ENCODE assay signal across 12 cellular contexts in genomic region chr12:7859552-7859951, GRCh38. TPM values are rescaled to one million over a fixed set of nuclear protein-coding genes. Genes with fewer than 3 reads are reported as not detected.
DNase-seq lines count a peak whose midpoint lies in the region; ATAC-seq and TF ChIP-seq lines count a peak whose summit lies in the region.
"Had no signal": no experiment of that assay in that cellular context is flagged by ENCODE, and none has a peak within 500 bp of the region (broad histone marks: within the 10 kb centered on the region; RNA-seq: fewer than 3 reads in every experiment).

No MANE protein-coding gene starts in this region.

- H4K8ac ChIP-seq in H9 (replicated peaks; ENCODE audit: insufficient read length, low read depth, low read length): no peak overlapping the region
- no peak overlapping the region for H4K8ac ChIP-seq in mesenchymal stem cell (ENCODE audit: low read length)

- H3K9me3 ChIP-seq in H9 (ENCODE audit: control insufficient read depth, low read depth, low read length): no peaks in the 10 kb centered on the region
- H3K9me3 ChIP-seq in mesenchymal stem cell (ENCODE audit: control insufficient read depth, low read length): no peaks in the 10 kb centered on the region
- no peaks in the 10 kb centered on the region for H3K9me3 ChIP-seq in hepatocyte (ENCODE audit: low read depth)
- H3K9me3 ChIP-seq in CD8-positive, alpha-beta memory T cell (ENCODE audit: low read length): no peaks in the 10 kb centered on the region
- H3K9me3 ChIP-seq: gastrocnemius medialis, right atrium auricular region had no signal

- H2BK20ac ChIP-seq in H9 (ENCODE audit: low read depth, low read length, poor library complexity, severe bottlenecking): no peak overlapping the region

- POLR2A ChIA-PET in CD8-positive, alpha-beta memory T cell (lab: Charles Lee): no interaction called here

- H3K4me1 Mint-ChIP-seq in H9: peaks cover 39 to 40% of the 10 kb centered on the region in 2 experiments
- peaks cover 10% of the 10 kb centered on the region for H3K4me1 Mint-ChIP-seq in activated T-helper 17 cell treated with anti-CD3 and anti-CD28 coated beads, Interleukin-2, amount 50 U/mL, for 72 hours
- H3K4me1 Mint-ChIP-seq in CD8-positive, alpha-beta memory T cell: peaks cover 9 to 10% (median 9%) of the 10 kb centered on the region in 3 donors

- intact Hi-C loops in Right ventricle myocardium inferior (cut with DNase I): no loop called here

- peak; percentile 3 for ATAC-seq in activated T-helper 17 cell treated with anti-CD3 and anti-CD28 coated beads, Interleukin-2, amount 50 U/mL, for 72 hours (replicated peaks)
- no peak for ATAC-seq in Right ventricle myocardium inferior

- H4K20me1 ChIP-seq in H9 (ENCODE audit: control insufficient read depth, insufficient read depth, insufficient read length): no peaks in the 10 kb centered on the region
- H4K20me1 ChIP-seq in hepatocyte (ENCODE audit: insufficient read depth, poor library complexity, severe bottlenecking): no peaks in the 10 kb centered on the region

- H3K36me3 ChIP-seq in mesenchymal stem cell (ENCODE audit: control insufficient read depth in 1 of 2, insufficient read depth in 2 of 2, low read depth in 1 of 2, low read length in 2 of 2): no peaks in the 10 kb centered on the region
- H3K36me3 ChIP-seq in hepatocyte (replicated peaks; ENCODE audit: insufficient read depth, low read depth): no peaks in the 10 kb centered on the region
- H3K36me3 ChIP-seq in CD8-positive, alpha-beta memory T cell (ENCODE audit: insufficient read depth, low read length): no peaks in the 10 kb centered on the region
- H3K36me3 ChIP-seq: gastrocnemius medialis, right atrium auricular region had no signal

- H3K4me2 ChIP-seq in H9 (ENCODE audit: insufficient read depth, insufficient read length, low read length) (no peak overlapping the region), mesenchymal stem cell (ENCODE audit: low read length, poor library complexity, severe bottlenecking) (no peak overlapping the region), hepatocyte (no peak overlapping the region)

- H2BK15ac ChIP-seq in H9 (ENCODE audit: low read depth, low read length) (no peak overlapping the region), mesenchymal stem cell (ENCODE audit: low read depth, poor library complexity, severe bottlenecking) (no peak overlapping the region)

- no peak overlapping the region for H2BK12ac ChIP-seq in H9 (ENCODE audit: insufficient read length, low read depth, low read length)
- H2BK12ac ChIP-seq in mesenchymal stem cell (ENCODE audit: low read length in 2 of 2): no peak overlapping the region

- H3K4me3 ChIP-seq in mesenchymal stem cell (ENCODE audit: insufficient read depth in 1 of 2, low read depth in 1 of 2, low read length in 2 of 2) (peak overlapping the region in 1 of 2 experiments; percentile 38), hepatocyte (no peak overlapping the region)
- H3K4me3 ChIP-seq in CD8-positive, alpha-beta memory T cell (ENCODE audit: low read length): no peak overlapping the region
- H3K4me3 ChIP-seq: gastrocnemius medialis, K562, right atrium auricular region had no signal

- H3K18ac ChIP-seq in H9 (ENCODE audit: insufficient read length, low read depth, low read length) (no peak overlapping the region), mesenchymal stem cell (ENCODE audit: low read depth in 1 of 2, low read length in 2 of 2) (no peak overlapping the region)

- no CpG with 5 or more reads among the region's 2 CpGs for WGBS in H9 (ENCODE audit: extremely low coverage, insufficient read length, low lambda C conversion rate)
- WGBS in mesenchymal stem cell: 6% methylated on average over 1 of the region's 2 CpGs
- WGBS in hepatocyte (ENCODE audit: low lambda C conversion rate, missing lambda C conversion rate): 30% methylated on average over 2 of the region's 2 CpGs

- no peaks in the 10 kb centered on the region for H3K27me3 Mint-ChIP-seq in H9 (ENCODE audit: low read depth)
- peaks cover 6% of the 10 kb centered on the region for H3K27me3 Mint-ChIP-seq in activated T-helper 17 cell treated with anti-CD3 and anti-CD28 coated beads, Interleukin-2, amount 50 U/mL, for 72 hours
- peaks cover 11 to 12% of the 10 kb centered on the region in 2 donors for H3K27me3 Mint-ChIP-seq in CD8-positive, alpha-beta memory T cell
- H3K27me3 Mint-ChIP-seq: stimulated activated naive CD8-positive, alpha-beta T cell treated with anti-CD3 and anti-CD28 coated beads, Interleukin-15, Interleukin-2, amounts not matched to agents 100 ng/mL and 50 ng/mL, for 24 hours had no signal

- no peak overlapping the region for H3T11ph ChIP-seq in H9 (ENCODE audit: low read length)

- no peaks in the 10 kb centered on the region for H3K9me2 ChIP-seq in hepatocyte (replicated peaks; ENCODE audit: insufficient read depth)

- H3K27ac ChIP-seq in H9 (ENCODE audit: insufficient read length, low read depth, low read length) (peak overlapping the region; percentile 78), mesenchymal stem cell (ENCODE audit: low read length, poor library complexity, severe bottlenecking) (peak overlapping the region; percentile 97), hepatocyte (no peak overlapping the region)
- no peak overlapping the region for H3K27ac ChIP-seq in CD8-positive, alpha-beta memory T cell (ENCODE audit: low read depth, low read length)

- H2AK5ac ChIP-seq in H9 (ENCODE audit: insufficient read length, low read length) (no peak overlapping the region), mesenchymal stem cell (ENCODE audit: low read length, severe bottlenecking) (no peak overlapping the region)

- H3K14ac ChIP-seq in H9 (ENCODE audit: insufficient read depth, low read length): no peak overlapping the region
- H3K14ac ChIP-seq in mesenchymal stem cell (ENCODE audit: low read length in 2 of 2): no peak overlapping the region

- H3K23ac ChIP-seq in H9 (ENCODE audit: insufficient read length, low read depth, low read length): no peak overlapping the region
- no peak overlapping the region for H3K23ac ChIP-seq in mesenchymal stem cell (ENCODE audit: low read length in 2 of 2)

- H2BK5ac ChIP-seq in H9 (ENCODE audit: insufficient read length, low read length): no peak overlapping the region
- no peak overlapping the region for H2BK5ac ChIP-seq in mesenchymal stem cell (ENCODE audit: low read depth, low read length, poor library complexity, severe bottlenecking)

- H4K91ac ChIP-seq in H9 (ENCODE audit: insufficient read length, low read depth, low read length): no peak overlapping the region
- no peak overlapping the region for H4K91ac ChIP-seq in mesenchymal stem cell (ENCODE audit: low read length)

- H3K79me1 ChIP-seq in H9 (ENCODE audit: insufficient read depth, low read depth, low read length, poor library complexity, severe bottlenecking) (no peaks in the 10 kb centered on the region), mesenchymal stem cell (replicated peaks; ENCODE audit: low read length, poor library complexity, severe bottlenecking) (no peaks in the 10 kb centered on the region)

- H3K9me3 Mint-ChIP-seq in H9: peaks cover 3 to 9% of the 10 kb centered on the region in 2 experiments; a peak in 3 of 5 replicates
- H3K9me3 Mint-ChIP-seq in activated T-helper 17 cell treated with anti-CD3 and anti-CD28 coated beads, Interleukin-2, amount 50 U/mL, for 72 hours: no peaks in the 10 kb centered on the region
- no peaks in the 10 kb centered on the region for H3K9me3 Mint-ChIP-seq in CD8-positive, alpha-beta memory T cell
- H3K9me3 Mint-ChIP-seq: stimulated activated naive CD8-positive, alpha-beta T cell treated with anti-CD3 and anti-CD28 coated beads, Interleukin-15, Interleukin-2, amounts not matched to agents 100 ng/mL and 50 ng/mL, for 24 hours had no signal

- peak overlapping the region; percentile 40 to 99 (median 99) for H3K27ac Mint-ChIP-seq in H9
- H3K27ac Mint-ChIP-seq in activated T-helper 17 cell treated with anti-CD3 and anti-CD28 coated beads, Interleukin-2, amount 50 U/mL, for 72 hours: peak overlapping the region; percentile 2
- no peak overlapping the region for H3K27ac Mint-ChIP-seq in CD8-positive, alpha-beta memory T cell
- H3K27ac Mint-ChIP-seq: stimulated activated naive CD8-positive, alpha-beta T cell treated with anti-CD3 and anti-CD28 coated beads, Interleukin-15, Interleukin-2, amounts not matched to agents 100 ng/mL and 50 ng/mL, for 24 hours had no signal

- H3K9ac ChIP-seq in H9 (ENCODE audit: extremely low read depth, insufficient read length, low read length) (no peak overlapping the region), mesenchymal stem cell (ENCODE audit: low read length) (peak overlapping the region; percentile 86)

- TF ChIP-seq CTCF in H9 (conservative IDR thresholded peaks at IDR 0.05) (no peak), hepatocyte (IDR thresholded peaks at IDR 0.05; ENCODE audit: poor library complexity) (no peak)

- CTCF ChIA-PET in CD8-positive, alpha-beta memory T cell (lab: Charles Lee): interaction anchor here (0.9 to 5.1 kb wide), 12 partner anchors 8 to 175 kb away, joined by 3 to 25 read pairs (median 4); no protein-coding TSS in a partner anchor

- H2BK120ac ChIP-seq in H9 (ENCODE audit: low read depth, low read length, poor library complexity, severe bottlenecking) (no peak overlapping the region), mesenchymal stem cell (ENCODE audit: low read depth, low read length) (no peak overlapping the region)

- H3K4ac ChIP-seq in H9 (ENCODE audit: low read depth, low read length) (no peak overlapping the region), mesenchymal stem cell (ENCODE audit: low read depth in 1 of 2, low read length in 2 of 2) (no peak overlapping the region)

- H3K27me3 ChIP-seq in H9 (ENCODE audit: insufficient read depth, low read length) (no peaks in the 10 kb centered on the region), mesenchymal stem cell (ENCODE audit: control insufficient read depth in 1 of 2, insufficient read depth in 1 of 2, low read length in 2 of 2) (no peaks in the 10 kb centered on the region), hepatocyte (no peaks in the 10 kb centered on the region)
- H3K27me3 ChIP-seq in CD8-positive, alpha-beta memory T cell (ENCODE audit: insufficient read depth, low read length, poor library complexity, severe bottlenecking): no peaks in the 10 kb centered on the region
- H3K27me3 ChIP-seq: gastrocnemius medialis, right atrium auricular region had no signal

- H3K56ac ChIP-seq in H9 (ENCODE audit: insufficient read length, low read depth, low read length): no peak overlapping the region

- no peaks in the 10 kb centered on the region for H3K23me2 ChIP-seq in H9 (ENCODE audit: insufficient read length, low read depth, low read length, poor library complexity, severe bottlenecking)

- H3K36me3 Mint-ChIP-seq in H9 (ENCODE audit: insufficient read depth in 1 of 3, low read depth in 3 of 3): peaks cover 5 to 15% (median 13%) of the 10 kb centered on the region in 3 experiments; a peak in 6 of 7 replicates
- H3K36me3 Mint-ChIP-seq in activated T-helper 17 cell treated with anti-CD3 and anti-CD28 coated beads, Interleukin-2, amount 50 U/mL, for 72 hours (ENCODE audit: low read depth): no peaks in the 10 kb centered on the region
- H3K36me3 Mint-ChIP-seq in CD8-positive, alpha-beta memory T cell: no peaks in the 10 kb centered on the region

- DNase-seq in H9 (no peak), mesenchymal stem cell (peak; percentile 66), hepatocyte (ENCODE audit: low spot score) (no peak), midbrain (lab: John Stamatoyannopoulos, UW) (no peak), Right ventricle myocardium inferior (ENCODE audit: missing footprints) (no peak)
- no peak for DNase-seq in CD8-positive, alpha-beta memory T cell

- H3K4me1 ChIP-seq in H9 (ENCODE audit: insufficient read depth, low read length) (peaks cover 3% of the 10 kb centered on the region; the same call in 1 of the 2 replicates), mesenchymal stem cell (ENCODE audit: control insufficient read depth, insufficient read depth, low read depth, low read length) (peaks cover 3% of the 10 kb centered on the region), hepatocyte (ENCODE audit: insufficient read depth) (peaks cover 9% of the 10 kb centered on the region)
- H3K4me1 ChIP-seq in CD8-positive, alpha-beta memory T cell (ENCODE audit: insufficient read depth, low read length): no peaks in the 10 kb centered on the region
- H3K4me1 ChIP-seq: gastrocnemius medialis had no signal

- no peaks in the 10 kb centered on the region for H3K79me2 ChIP-seq in H9 (ENCODE audit: insufficient read depth, low read length)
- no peaks in the 10 kb centered on the region for H3K79me2 ChIP-seq in hepatocyte

- no peak overlapping the region for H4K5ac ChIP-seq in H9 (ENCODE audit: insufficient read length, low read depth, low read length)

- H2AFZ ChIP-seq in H9 (ENCODE audit: low read length): no peak overlapping the region
- H2AFZ ChIP-seq in mesenchymal stem cell (ENCODE audit: low read depth, low read length): no peak overlapping the region
- no peak overlapping the region for H2AFZ ChIP-seq in hepatocyte

- H3K4me3 Mint-ChIP-seq in H9: no peak overlapping the region
- H3K4me3 Mint-ChIP-seq in activated T-helper 17 cell treated with anti-CD3 and anti-CD28 coated beads, Interleukin-2, amount 50 U/mL, for 72 hours: no peak overlapping the region
- peak overlapping the region in 1 of 7 donors; percentile 34 for H3K4me3 Mint-ChIP-seq in CD8-positive, alpha-beta memory T cell
- H3K4me3 Mint-ChIP-seq: stimulated activated naive CD8-positive, alpha-beta T cell treated with anti-CD3 and anti-CD28 coated beads, Interleukin-15, Interleukin-2, amounts not matched to agents 100 ng/mL and 50 ng/mL, for 24 hours had no signal

RNA-seq across cellular contexts. Expression of gene SLC2A14, which starts 13.2 kb away (rescaled TPM):
- total RNA-seq in H9 (2021) (19.1 and 19.3 TPM in 2 replicates), hepatocyte (6.1 TPM in 2 replicates), Right ventricle myocardium inferior (not detected)
- 1 to 10 TPM in 1 of 2 donors, under 1 TPM in 1; 0.58 to 2.3 TPM for total RNA-seq in activated T-helper 17 cell treated with anti-CD3 and anti-CD28 coated beads, Interleukin-2, amount 50 U/mL, for 72 hours
- 1.1 TPM for polyA plus RNA-seq in mesenchymal stem cell (2013, experiment 1 of 2)
- 0.96 TPM for polyA plus RNA-seq in mesenchymal stem cell (2013, experiment 2 of 2)
- polyA plus RNA-seq in hepatocyte: 6.6 and 10.3 TPM in 2 replicates
- under 1 TPM; 0.13 to 0.15 TPM for total RNA-seq in CD8-positive, alpha-beta memory T cell
- not detected for polyA plus RNA-seq in CD8-positive, alpha-beta memory T cell
- total RNA-seq: Calu3, gastrocnemius medialis, right atrium auricular region had no signal

Comparison
In these comparisons a context has a peak if more than half of its experiments do, and no peak if none do; other contexts are left out.
1. H3K27ac ChIP-seq: peak in H9 (single experiment) and mesenchymal stem cell (single experiment); none in hepatocyte (single experiment) and CD8-positive, alpha-beta memory T cell (single experiment).
2. H3K27ac Mint-ChIP-seq: peak in H9 (3 of 3) and activated T-helper 17 cell treated with anti-CD3 and anti-CD28 coated beads, Interleukin-2, amount 50 U/mL, for 72 hours (single experiment); none in CD8-positive, alpha-beta memory T cell (0 of 8).